1 cellular context compared by ENCODE assay signal in genomic region chr10:115118346-115118745, GRCh38.
TF ChIP-seq lines count a peak whose summit lies in the region.

No MANE protein-coding gene starts in this region.

TF ChIP-seq in GM23338, 12 proteins besides CTCF, POLR2A, EP300 and RAD21:
- no peak for TF ChIP-seq JUNB (IDR thresholded peaks at IDR 0.05; ENCODE audit: unreplicated experiment)
